Comparison of ENCODE assay signal across 8 cellular contexts in genomic region chr2:73111300-73112025, GRCh38. TPM values are rescaled to one million over a fixed set of nuclear protein-coding genes. Genes with fewer than 3 reads are reported as not detected.
DNase-seq lines count a peak whose midpoint lies in the region; ATAC-seq and TF ChIP-seq lines count a peak whose summit lies in the region.

No MANE protein-coding gene starts in this region.

- no peaks in the 10 kb centered on the region for H3K27me3 ChIP-seq in tibial nerve

- H3K9me3 ChIP-seq in SK-N-MC (ENCODE audit: low read depth, low read length) (no peaks in the 10 kb centered on the region), tibial nerve (no peaks in the 10 kb centered on the region)

- no peak overlapping the region for H3K27ac ChIP-seq in SK-N-MC
- peak overlapping the region; percentile 67 to 92 (median 86) for H3K27ac ChIP-seq in tibial nerve

- DNase-seq in SKM-1 treated with dmso at 0.1 percent for 144 hours (lab: John Stamatoyannopoulos, UW; ENCODE audit: unreplicated experiment) (peak; percentile 62), SKM-1 (lab: John Stamatoyannopoulos, UW; ENCODE audit: unreplicated experiment) (no peak), SK-N-MC (ENCODE audit: low read depth, low spot score) (no peak), dermis blood vessel endothelial cell (peak; percentile 71), lung microvascular endothelial cell (ENCODE audit: low read depth in 2 of 2) (peak; percentile 65 to 77), tibial nerve (ENCODE audit: low spot score in 2 of 2) (no peak), NCI-H345 (lab: John Stamatoyannopoulos, UW) (no peak)

- TF ChIP-seq CTCF in tibial nerve (IDR thresholded peaks at IDR 0.05): no peak

- peaks cover 0 to 61% (median 18%) of the 10 kb centered on the region in 4 donors for H3K4me1 ChIP-seq in tibial nerve

- no peak for TF ChIP-seq POLR2A in tibial nerve (IDR thresholded peaks at IDR 0.05)

- H3K4me3 ChIP-seq in SK-N-MC (peak overlapping the region; percentile 93), tibial nerve (peak overlapping the region; percentile 57 to 92 (median 87))

- peak overlapping the region; percentile 86 for H3K9ac ChIP-seq in SK-N-MC (ENCODE audit: insufficient read length)

- no peak for TF ChIP-seq EP300 in tibial nerve (IDR thresholded peaks at IDR 0.05)

- ATAC-seq in GM21529 (IDR thresholded peaks at IDR 0.05; ENCODE audit: unreplicated experiment): no peak

- WGBS in tibial nerve, 2 donors: 19 to 28% methylated on average over 14 of the region's 14 CpGs

- H3K36me3 ChIP-seq in SK-N-MC (ENCODE audit: insufficient read depth, low read length) (no peaks in the 10 kb centered on the region), tibial nerve (no peaks in the 10 kb centered on the region)

RNA-seq across cellular contexts. Expression of gene RAB11FIP5, which starts 1.3 kb away (rescaled TPM):
- 66.0 and 103 TPM in 2 replicates for total RNA-seq in dermis blood vessel endothelial cell
- total RNA-seq in lung microvascular endothelial cell: 38.4 and 62.5 TPM in 2 replicates
- total RNA-seq in tibial nerve: 10 to 100 TPM; 35.7 to 40.4 (median 39.4) TPM

RNA-seq across cellular contexts. Expression of gene SFXN5, which starts 40.0 kb away (rescaled TPM):
- 16.3 and 16.5 TPM in 2 replicates for total RNA-seq in dermis blood vessel endothelial cell
- total RNA-seq in lung microvascular endothelial cell: 8.1 and 8.9 TPM in 2 replicates
- 10 to 100 TPM; 13.8 to 58.1 (median 21.7) TPM for total RNA-seq in tibial nerve

Comparison
In these comparisons a context has a peak if more than half of its experiments do, and no peak if none do; other contexts are left out.
1. DNase-seq: peak in SKM-1 treated with dmso at 0.1 percent for 144 hours (single experiment), dermis blood vessel endothelial cell (single experiment) and lung microvascular endothelial cell (2 of 2); none in SKM-1 (single experiment), SK-N-MC (single experiment), tibial nerve (0 of 2) and NCI-H345 (single experiment).